ENCODE assay signal across 8 cellular contexts in genomic region chr7:101507791-101508252, GRCh38.
A peak's percentile ranks its signal among the peaks of the same experiment; 100 is the strongest.
DNase-seq lines count a peak whose midpoint lies in the region; ATAC-seq and TF ChIP-seq lines count a peak whose summit lies in the region.

No MANE protein-coding gene starts in this region.

- peak overlapping the region in 1 of 2 donors; percentile 9 for H3K27ac Mint-ChIP-seq in activated naive CD4-positive, alpha-beta T cell treated with anti-CD3 and anti-CD28 coated beads, Interleukin-2, amount 50 U/mL, for 72 hours
- peak overlapping the region; percentile 8 for H3K27ac Mint-ChIP-seq in stimulated activated memory B cell treated with anti-CD40 and anti-IgM and Interleukin-4, amounts not matched to agents 10 μg/mL and 1 μg/mL and 100 μg/mL, for 72 hours

- TF ChIP-seq CTCF in omental fat pad (IDR thresholded peaks at IDR 0.05): no peak

- peaks cover 32% of the 10 kb centered on the region for H3K4me1 Mint-ChIP-seq in stimulated activated memory B cell treated with anti-CD40 and anti-IgM and Interleukin-4, amounts not matched to agents 10 μg/mL and 1 μg/mL and 100 μg/mL, for 72 hours

- peak overlapping the region; percentile 3 for H3K4me3 Mint-ChIP-seq in stimulated activated memory B cell treated with anti-CD40 and anti-IgM and Interleukin-4, amounts not matched to agents 10 μg/mL and 1 μg/mL and 100 μg/mL, for 72 hours

- no peaks in the 10 kb centered on the region for H3K9me3 Mint-ChIP-seq in activated naive CD4-positive, alpha-beta T cell treated with anti-CD3 and anti-CD28 coated beads, Interleukin-2, amount 50 U/mL, for 72 hours
- H3K9me3 Mint-ChIP-seq in stimulated activated memory B cell treated with anti-CD40 and anti-IgM and Interleukin-4, amounts not matched to agents 10 μg/mL and 1 μg/mL and 100 μg/mL, for 72 hours: no peaks in the 10 kb centered on the region

- H3K36me3 Mint-ChIP-seq in activated naive CD4-positive, alpha-beta T cell treated with anti-CD3 and anti-CD28 coated beads, Interleukin-2, amount 50 U/mL, for 72 hours: no peaks in the 10 kb centered on the region
- no peaks in the 10 kb centered on the region for H3K36me3 Mint-ChIP-seq in stimulated activated memory B cell treated with anti-CD40 and anti-IgM and Interleukin-4, amounts not matched to agents 10 μg/mL and 1 μg/mL and 100 μg/mL, for 72 hours

- peaks cover 37% of the 10 kb centered on the region for H3K27me3 Mint-ChIP-seq in stimulated activated memory B cell treated with anti-CD40 and anti-IgM and Interleukin-4, amounts not matched to agents 10 μg/mL and 1 μg/mL and 100 μg/mL, for 72 hours

- DNase-seq in COR-L47 (lab: John Stamatoyannopoulos, UW): peak; percentile 74
- peak; percentile 48 for DNase-seq in HK-2 (ENCODE audit: unreplicated experiment)
- peak; percentile 46 for DNase-seq in NOMO-1 treated with dmso at 0.1 percent for 144 hours (lab: John Stamatoyannopoulos, UW; ENCODE audit: unreplicated experiment)
- peak in 1 of 2 donors; percentile 63 for DNase-seq in activated naive CD4-positive, alpha-beta T cell treated with anti-CD3 and anti-CD28 coated beads, Interleukin-2, amount 50 U/mL, for 72 hours (ENCODE audit: low spot score in 2 of 2)
- DNase-seq in iris pigment epithelial cell (ENCODE audit: low read depth): peak; percentile 16
- no peak for DNase-seq in omental fat pad (ENCODE audit: low spot score)

- peak; percentile 49 to 58 for ATAC-seq in activated naive CD4-positive, alpha-beta T cell treated with anti-CD3 and anti-CD28 coated beads, Interleukin-2, amount 50 U/mL, for 72 hours
- no peak for ATAC-seq in stimulated activated memory B cell treated with anti-CD40 and anti-IgM and Interleukin-4, amounts not matched to agents 10 μg/mL and 1 μg/mL and 100 μg/mL, for 72 hours
- ATAC-seq in omental fat pad (ENCODE audit: low FRiP score) (no peak), HG03442 (IDR thresholded peaks at IDR 0.05; ENCODE audit: unreplicated experiment) (no peak)

Comparison
In these comparisons a context has a peak if more than half of its experiments do, and no peak if none do; other contexts are left out.
1. ATAC-seq: peak in activated naive CD4-positive, alpha-beta T cell treated with anti-CD3 and anti-CD28 coated beads, Interleukin-2, amount 50 U/mL, for 72 hours (2 of 2); none in stimulated activated memory B cell treated with anti-CD40 and anti-IgM and Interleukin-4, amounts not matched to agents 10 μg/mL and 1 μg/mL and 100 μg/mL, for 72 hours (single experiment), omental fat pad (single experiment) and HG03442 (single experiment).